ENCODE assay signal across 18 cellular contexts in genomic region chr16:52482916-52483315, GRCh38.
"Had no signal": no experiment of that assay in that cellular context is flagged by ENCODE, and none has a peak within 500 bp of the region (broad histone marks: within the 10 kb centered on the region; RNA-seq: fewer than 3 reads in every experiment).

No MANE protein-coding gene starts in this region.

- H3K9me3 Mint-ChIP-seq: nephron progenitor cell, type B pancreatic cell had no signal

- H3K4me1 Mint-ChIP-seq: naive thymus-derived CD8-positive, alpha-beta T cell; nephron progenitor cell; stimulated activated effector memory CD8-positive, alpha-beta T cell treated with anti-CD3 and anti-CD28 coated beads, Interleukin-12 subunit alpha, Interleukin-12 subunit beta, amount 100 ng/mL, for 72 hours had no signal

- H3K27me3 Mint-ChIP-seq: naive thymus-derived CD8-positive, alpha-beta T cell had no signal

- H3K27ac Mint-ChIP-seq: naive thymus-derived CD8-positive, alpha-beta T cell; nephron progenitor cell; stimulated activated effector memory CD8-positive, alpha-beta T cell treated with anti-CD3 and anti-CD28 coated beads, Interleukin-12 subunit alpha, Interleukin-12 subunit beta, amount 100 ng/mL, for 72 hours; type B pancreatic cell had no signal

- H3K36me3 Mint-ChIP-seq: naive thymus-derived CD8-positive, alpha-beta T cell; stimulated activated effector memory CD8-positive, alpha-beta T cell treated with anti-CD3 and anti-CD28 coated beads, Interleukin-12 subunit alpha, Interleukin-12 subunit beta, amount 100 ng/mL, for 72 hours; type B pancreatic cell had no signal

- DNase-seq: dorsolateral prefrontal cortex; effector CD4-positive, alpha-beta T cell; head of caudate nucleus; left ventricle myocardium superior; lower lobe of right lung; naive thymus-derived CD8-positive, alpha-beta T cell; nephron progenitor cell; nucleus accumbens; psoas muscle; right cardiac atrium; sigmoid colon; stimulated activated CD4-positive, alpha-beta T cell treated with anti-CD3 and anti-CD28 coated beads, Interleukin-2, amount 100 ng/mL, for 24 hours; stimulated activated CD4-positive, alpha-beta T cell treated with anti-CD3 and anti-CD28 coated beads, Interleukin-4, amount 100 ng/mL, for 24 hours; stimulated activated naive CD4-positive, alpha-beta T cell treated with Interleukin-2 at 50 U/mL for 16 hours; stomach; thyroid gland had no signal

- ATAC-seq: left ventricle myocardium superior; lower lobe of right lung; naive thymus-derived CD8-positive, alpha-beta T cell; psoas muscle; right cardiac atrium; stimulated activated effector memory CD8-positive, alpha-beta T cell treated with anti-CD3 and anti-CD28 coated beads, Interleukin-12 subunit alpha, Interleukin-12 subunit beta, amount 100 ng/mL, for 72 hours had no signal

- H3K4me3 Mint-ChIP-seq: naive thymus-derived CD8-positive, alpha-beta T cell; nephron progenitor cell; stimulated activated effector memory CD8-positive, alpha-beta T cell treated with anti-CD3 and anti-CD28 coated beads, Interleukin-12 subunit alpha, Interleukin-12 subunit beta, amount 100 ng/mL, for 72 hours; type B pancreatic cell had no signal
